In genomic region chr9:14993061-14993800, GRCh38 we compare ENCODE assay signal across 8 cellular contexts.
DNase-seq lines count a peak whose midpoint lies in the region; ATAC-seq and TF ChIP-seq lines count a peak whose summit lies in the region.

No MANE protein-coding gene starts in this region.

- peaks cover 31% of the 10 kb centered on the region for H3K4me1 Mint-ChIP-seq in activated CD4-positive, alpha-beta T cell treated with anti-CD3 and anti-CD28 coated beads, Interleukin-2, amount 10 ng/mL, durations not matched to agents 7 days and 5 days

- peak overlapping the region; percentile 60 for H3K4me3 Mint-ChIP-seq in activated CD4-positive, alpha-beta T cell treated with anti-CD3 and anti-CD28 coated beads, Interleukin-2, amount 10 ng/mL, durations not matched to agents 7 days and 5 days

- CTCF ChIA-PET in activated CD4-positive, alpha-beta T cell treated with anti-CD3 and anti-CD28 coated beads, Interleukin-2, amount 10 ng/mL, durations not matched to agents 7 days and 5 days (lab: Charles Lee), result no interaction called here

- peaks cover 5% of the 10 kb centered on the region for H3K27me3 Mint-ChIP-seq in activated CD4-positive, alpha-beta T cell treated with anti-CD3 and anti-CD28 coated beads, Interleukin-2, amount 10 ng/mL, durations not matched to agents 7 days and 5 days

- H3K36me3 ChIP-seq in ectodermal cell (ENCODE audit: control insufficient read depth, insufficient read depth, low read length), result no peaks in the 10 kb centered on the region

- H3K9me3 Mint-ChIP-seq in activated CD4-positive, alpha-beta T cell treated with anti-CD3 and anti-CD28 coated beads, Interleukin-2, amount 10 ng/mL, durations not matched to agents 7 days and 5 days, result peaks cover 2% of the 10 kb centered on the region

- peak overlapping the region; percentile 39 for H3K4me3 ChIP-seq in ectodermal cell (ENCODE audit: insufficient read depth, low read depth, low read length)

- POLR2A ChIA-PET in activated CD4-positive, alpha-beta T cell treated with anti-CD3 and anti-CD28 coated beads, Interleukin-2, amount 10 ng/mL, durations not matched to agents 7 days and 5 days (lab: Charles Lee), result no interaction called here

- H3K27me3 ChIP-seq in ectodermal cell (ENCODE audit: control insufficient read depth, insufficient read depth, low read length, poor library complexity, severe bottlenecking), result no peaks in the 10 kb centered on the region

- ATAC-seq in left lobe of liver (peak; percentile 76), GM18858 (IDR thresholded peaks at IDR 0.05; ENCODE audit: unreplicated experiment) (no peak)

- peak; percentile 76 for DNase-seq in GM04504 (ENCODE audit: low read depth)
- peak; percentile 88 for DNase-seq in NCI-H2107 treated with DMSO at 0.1 percent for 48 hours (lab: John Stamatoyannopoulos, UW; ENCODE audit: unreplicated experiment)
- DNase-seq in activated CD4-positive, alpha-beta T cell treated with anti-CD3 and anti-CD28 coated beads, Interleukin-2, amount 10 ng/mL, durations not matched to agents 7 days and 5 days, result peak; percentile 33
- DNase-seq in left lobe of liver (ENCODE audit: low spot score), result peak; percentile 59
- DNase-seq in stimulated activated CD4-positive, alpha-beta T cell treated with anti-CD3 and anti-CD28 coated beads, Interleukin-15, amount 100 ng/mL, for 24 hours, result peak; percentile 81
- DNase-seq in GM20000 (ENCODE audit: low spot score), result no peak

- peak overlapping the region; percentile 29 for H3K27ac ChIP-seq in ectodermal cell (ENCODE audit: insufficient read depth, low read depth, low read length, poor library complexity, severe bottlenecking)

- 63 to 68% methylated on average over 49 of the region's 49 CpGs for WGBS in ectodermal cell, 2 experiments

- peak overlapping the region; percentile 69 for H3K27ac Mint-ChIP-seq in activated CD4-positive, alpha-beta T cell treated with anti-CD3 and anti-CD28 coated beads, Interleukin-2, amount 10 ng/mL, durations not matched to agents 7 days and 5 days

- no peak for TF ChIP-seq CTCF in GM20000 (IDR thresholded peaks at IDR 0.05; ENCODE audit: extremely low read depth, missing control alignments)

- no peaks in the 10 kb centered on the region for H3K36me3 Mint-ChIP-seq in activated CD4-positive, alpha-beta T cell treated with anti-CD3 and anti-CD28 coated beads, Interleukin-2, amount 10 ng/mL, durations not matched to agents 7 days and 5 days (ENCODE audit: low read depth)

- H3K9me3 ChIP-seq in ectodermal cell (ENCODE audit: control insufficient read depth, low read length), result no peaks in the 10 kb centered on the region

- H3K4me1 ChIP-seq in ectodermal cell (ENCODE audit: control insufficient read depth, insufficient read depth, low read length), result no peaks in the 10 kb centered on the region
